15 cellular contexts compared by ENCODE assay signal in the genomic region with DNA sequence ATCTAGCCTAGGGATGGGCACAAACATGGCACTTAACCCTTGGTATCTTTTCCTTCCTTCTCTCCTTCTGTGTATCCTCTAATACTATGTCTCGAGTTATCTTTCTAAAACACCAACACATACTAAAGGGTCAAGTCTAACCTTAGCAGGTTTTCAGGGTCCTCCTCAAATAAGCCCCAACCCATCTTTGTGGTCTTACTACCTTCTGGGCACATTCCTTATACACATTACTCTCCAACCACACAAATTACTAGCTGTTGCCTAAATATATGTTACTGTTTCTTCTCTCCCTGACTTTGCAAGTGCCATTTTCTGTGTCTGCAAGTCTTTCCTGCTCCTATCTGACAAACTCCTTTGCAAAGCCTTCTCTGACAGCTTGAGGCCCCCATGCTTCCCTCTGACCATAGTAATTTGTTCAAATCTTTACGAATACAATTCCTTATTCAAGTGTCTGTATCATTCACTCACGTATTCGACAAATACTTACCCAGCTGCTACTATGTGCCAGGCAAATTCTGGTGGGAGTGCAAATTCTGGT. TPM values are rescaled to one million over a fixed set of nuclear protein-coding genes. Genes with fewer than 3 reads are reported as not detected.
A peak's percentile ranks its signal among the peaks of the same experiment; 100 is the strongest.
DNase-seq lines count a peak whose midpoint lies in the region; ATAC-seq and TF ChIP-seq lines count a peak whose summit lies in the region.
"Had no signal": no experiment of that assay in that cellular context is flagged by ENCODE, and none has a peak within 500 bp of the region (broad histone marks: within the 10 kb centered on the region; RNA-seq: fewer than 3 reads in every experiment).

No MANE protein-coding gene starts in this region.

- DNase-seq in left ventricle myocardium inferior: no peak
- DNase-seq in heart right ventricle: no peak
- DNase-seq in SJSA1 (ENCODE audit: low read depth in 1 of 2, low spot score in 2 of 2): peak in 1 of 2 experiments; percentile 42
- no peak for DNase-seq in memory B cell (ENCODE audit: low spot score in 2 of 2)
- no peak for DNase-seq in transverse colon
- DNase-seq in NCI-H2107 treated with DMSO at 0.1 percent for 48 hours (lab: John Stamatoyannopoulos, UW; ENCODE audit: unreplicated experiment): no peak
- no peak for DNase-seq in NCI-H345 (lab: John Stamatoyannopoulos, UW)
- DNase-seq: activated CD4-positive, CD25-positive, alpha-beta regulatory T cell treated with anti-CD3 and anti-CD28 coated beads, Interleukin-2, amount 50 U/mL, for 72 hours; activated naive CD4-positive, alpha-beta T cell treated with anti-CD3 and anti-CD28 coated beads, Interleukin-2, amount 50 U/mL, for 16 hours; erythroblast; NCI-H1436; NCI-H526; SIG-M5 had no signal

- no peaks in the 10 kb centered on the region for H3K9me3 Mint-ChIP-seq in memory B cell

- peak overlapping the region; percentile 92 for H3K27ac Mint-ChIP-seq in memory B cell

- H3K27me3 Mint-ChIP-seq in memory B cell: no peaks in the 10 kb centered on the region

- in situ Hi-C loops in transverse colon (cut with MboI; ENCODE audit: low pct_ligation_motif_present in 1 of 4, low pct_unique_long_range_greater_than_20kb in 1 of 4, low sequenced_read_pairs in 3 of 4): no loop called here

- TF ChIP-seq POLR2A in transverse colon (IDR thresholded peaks at IDR 0.05): no peak

- peak overlapping the region; percentile 19 for H3K4me3 Mint-ChIP-seq in memory B cell

- H3K4me1 ChIP-seq in left ventricle myocardium inferior: peaks cover 7% of the 10 kb centered on the region
- peaks cover 0 to 53% (median 8%) of the 10 kb centered on the region in 9 donors for H3K4me1 ChIP-seq in heart right ventricle
- H3K4me1 ChIP-seq in SJSA1 (replicated peaks): peaks cover 70% of the 10 kb centered on the region
- peaks cover 0 to 8% (median 0%) of the 10 kb centered on the region in 4 donors for H3K4me1 ChIP-seq in transverse colon

- no peaks in the 10 kb centered on the region for H3K27me3 ChIP-seq in left ventricle myocardium inferior (ENCODE audit: low read depth)
- H3K27me3 ChIP-seq in heart right ventricle: no peaks in the 10 kb centered on the region
- H3K27me3 ChIP-seq in SJSA1 (replicated peaks): no peaks in the 10 kb centered on the region
- H3K27me3 ChIP-seq in transverse colon: no peaks in the 10 kb centered on the region

- no peak for ATAC-seq in heart right ventricle
- ATAC-seq in memory B cell (ENCODE audit: low read depth): no peak
- no peak for ATAC-seq in GM19328 (IDR thresholded peaks at IDR 0.05; ENCODE audit: unreplicated experiment)

- H3K36me3 ChIP-seq in left ventricle myocardium inferior: no peaks in the 10 kb centered on the region
- no peaks in the 10 kb centered on the region for H3K36me3 ChIP-seq in heart right ventricle
- H3K36me3 ChIP-seq in SJSA1: no peaks in the 10 kb centered on the region
- H3K36me3 ChIP-seq in transverse colon: no peaks in the 10 kb centered on the region

- intact Hi-C loops in left ventricle myocardium inferior (cut with micrococcal nuclease) (no loop called here), heart right ventricle (cut with DNase I) (no loop called here), transverse colon (cut with DNase I; ENCODE audit: low total_unique reads) (no loop called here)

- no peaks in the 10 kb centered on the region for H3K9me3 ChIP-seq in left ventricle myocardium inferior (replicated peaks)
- no peaks in the 10 kb centered on the region for H3K9me3 ChIP-seq in heart right ventricle
- no peaks in the 10 kb centered on the region for H3K9me3 ChIP-seq in SJSA1 (replicated peaks)
- no peaks in the 10 kb centered on the region for H3K9me3 ChIP-seq in transverse colon

- H3K27ac ChIP-seq in left ventricle myocardium inferior (replicated peaks) (peak overlapping the region; percentile 52), heart right ventricle (peak overlapping the region in 5 of 10 donors; percentile 13 to 69 (median 36)), SJSA1 (peak overlapping the region; percentile 79), transverse colon (peak overlapping the region; percentile 18 to 45 (median 40))
- H3K27ac ChIP-seq: C4-2B had no signal

- no peaks in the 10 kb centered on the region for H3K36me3 Mint-ChIP-seq in memory B cell

- H3K4me3 ChIP-seq in left ventricle myocardium inferior (no peak overlapping the region), heart right ventricle (no peak overlapping the region), SJSA1 (no peak overlapping the region), transverse colon (no peak overlapping the region)

- TF ChIP-seq CTCF in left ventricle myocardium inferior (IDR thresholded peaks at IDR 0.05; ENCODE audit: borderline replicate concordance) (no peak), heart right ventricle (IDR thresholded peaks at IDR 0.05) (no peak), transverse colon (IDR thresholded peaks at IDR 0.05) (no peak)

- TF ChIP-seq EP300 in transverse colon (IDR thresholded peaks at IDR 0.05; ENCODE audit: low read depth): no peak

- WGBS in heart right ventricle, 2 donors: 89 to 95% methylated on average over 4 of the region's 4 CpGs
- 81 to 92% methylated on average over 4 of the region's 4 CpGs for WGBS in transverse colon (ENCODE audit: low coverage in 1 of 2), 2 donors

- peaks cover 34% of the 10 kb centered on the region for H3K4me1 Mint-ChIP-seq in memory B cell

RNA-seq across cellular contexts. Expression of a gene that starts 15.8 kb away (rescaled TPM):
- total RNA-seq in left ventricle myocardium inferior: 12.8 TPM
- 10 to 100 TPM; 13.4 to 17.7 (median 14.7) TPM for total RNA-seq in heart right ventricle
- 10 to 100 TPM in 1 of 2 donors, 1 to 10 TPM in 1; 8.0 to 16.5 TPM for polyA plus RNA-seq in heart right ventricle
- total RNA-seq in SJSA1 (2014; rRNA removed; shearing (Covaris generic)): 31.7 and 47.1 TPM in 2 replicates
- total RNA-seq in transverse colon: 10 to 100 TPM in 3 of 4 donors, 1 to 10 TPM in 1; 5.6 to 44.6 (median 22.1) TPM
